17 cellular contexts compared by ENCODE assay signal in the genomic region with DNA sequence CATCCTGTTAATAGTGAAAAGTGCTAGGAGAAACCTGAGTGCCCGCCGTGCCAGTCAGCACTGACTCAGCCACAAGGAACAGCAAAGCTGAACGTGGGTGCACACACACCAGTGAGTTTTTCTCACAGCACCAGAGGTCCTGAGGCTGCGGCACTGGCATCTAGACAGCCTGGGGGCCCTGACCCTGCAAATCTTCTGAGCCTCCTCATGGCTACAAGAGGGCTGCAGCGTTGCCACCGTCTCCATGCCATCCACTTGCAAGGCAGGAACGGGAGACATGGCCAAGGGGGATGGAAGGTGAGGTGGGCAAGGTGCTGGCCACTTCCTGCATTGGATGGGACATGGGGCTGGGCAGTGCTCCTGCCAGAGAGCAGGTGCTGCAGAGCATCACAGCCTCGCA.
A peak's percentile ranks its signal among the peaks of the same experiment; 100 is the strongest.
DNase-seq lines count a peak whose midpoint lies in the region; FAIRE-seq and TF ChIP-seq lines count a peak whose summit lies in the region.
"Had no signal": no experiment of that assay in that cellular context is flagged by ENCODE, and none has a peak within 500 bp of the region (broad histone marks: within the 10 kb centered on the region; RNA-seq: fewer than 3 reads in every experiment).

No MANE protein-coding gene starts in this region.

- H3K79me1 ChIP-seq in H1 (ENCODE audit: low read depth, low read length), result no peaks in the 10 kb centered on the region

- H2AFZ ChIP-seq in H1 (ENCODE audit: low read length) (no peak overlapping the region), neural progenitor cell (replicated peaks) (no peak overlapping the region)
- H2AFZ ChIP-seq: GM23248 had no signal

- H3K4me3 Mint-ChIP-seq in chondrocyte (ENCODE audit: unreplicated experiment) (no peak overlapping the region), neural progenitor cell (no peak overlapping the region)
- H3K4me3 Mint-ChIP-seq: CD4-positive, alpha-beta memory T cell; H9 had no signal

- no peak for TF ChIP-seq RAD21 in H1 (IDR thresholded peaks at IDR 0.05 in 1 of 2, conservative IDR thresholded peaks at IDR 0.05 in 1 of 2; ENCODE audit: low read depth in 2 of 2, low read length in 2 of 2)

- H3K27me3 Mint-ChIP-seq in chondrocyte (ENCODE audit: low read depth) (peaks cover 6% of the 10 kb centered on the region), neural progenitor cell (ENCODE audit: insufficient read depth, low read depth) (peaks cover 30% of the 10 kb centered on the region)

- no peak for TF ChIP-seq EP300 in H1 (IDR thresholded peaks at IDR 0.05; ENCODE audit: borderline replicate concordance in 1 of 2, low read depth in 2 of 2, low read length in 2 of 2)

- peaks cover 4% of the 10 kb centered on the region for H3K9me3 Mint-ChIP-seq in chondrocyte (ENCODE audit: low read depth)
- peaks cover 4% of the 10 kb centered on the region for H3K9me3 Mint-ChIP-seq in neural progenitor cell

- H3K23ac ChIP-seq in H1 (ENCODE audit: insufficient read length), result no peak overlapping the region

- no peaks in the 10 kb centered on the region for H3F3A ChIP-seq in neural progenitor cell (ENCODE audit: low read depth)

- H2BK15ac ChIP-seq in H1 (ENCODE audit: low read length), result peak overlapping the region; percentile 72; the same call in 1 of the 2 replicates

- H3K36me3 Mint-ChIP-seq in chondrocyte (ENCODE audit: low read depth) (no peaks in the 10 kb centered on the region), neural progenitor cell (no peaks in the 10 kb centered on the region)
- H3K36me3 Mint-ChIP-seq: CD4-positive, alpha-beta memory T cell had no signal

- no peak overlapping the region for H4K5ac ChIP-seq in H1 (ENCODE audit: insufficient read length, low read depth, low read length)

- no peak overlapping the region for H4K91ac ChIP-seq in H1 (replicated peaks; ENCODE audit: insufficient read length, low read length)

- no peak overlapping the region for H3K4ac ChIP-seq in H1 (replicated peaks; ENCODE audit: insufficient read length, low read depth, low read length)

- no peak for TF ChIP-seq CTCF in chondrocyte (IDR thresholded peaks at IDR 0.05)
- no peak for TF ChIP-seq CTCF in H1 (IDR thresholded peaks at IDR 0.05; ENCODE audit: control extremely low read depth in 1 of 3, insufficient read depth in 1 of 3, low read depth in 1 of 3, low read length in 3 of 3)
- no peak for TF ChIP-seq CTCF in neural progenitor cell (IDR thresholded peaks at IDR 0.05)
- no peak for TF ChIP-seq CTCF in GM10248 (IDR thresholded peaks at IDR 0.05; ENCODE audit: control extremely low read depth, extremely low read depth, low read depth, missing control alignments)

- FAIRE-seq in H1 (lab: Jason Lieb, UNC), result no peak
- FAIRE-seq: G401.6, GM12878, GM19239 had no signal

- DNase-seq in chondrocyte (ENCODE audit: low spot score) (peak; percentile 60), H1 (ENCODE audit: low read depth in 1 of 2, low spot score in 2 of 2) (peak in 1 of 2 experiments; percentile 26), neural progenitor cell (ENCODE audit: low spot score) (no peak), GM10248 (ENCODE audit: extremely low spot score) (no peak), UCSD-AML1 (lab: John Stamatoyannopoulos, UW; ENCODE audit: unreplicated experiment) (no peak), NCI-H1092 treated with DMSO at 0.1 percent for 48 hours (lab: John Stamatoyannopoulos, UW) (no peak)
- DNase-seq: C1 segment of cervical spinal cord; Calu3; CD4-positive, alpha-beta memory T cell; COR-L47; DMS153; DND-41; GM23248; H9 had no signal

- CTCF ChIA-PET in H1 (lab: Charles Lee; ENCODE audit: partially characterized antibody), result interaction anchor here (0.6 kb wide), 1 partner anchor 214 kb away, joined by 3 read pairs; no protein-coding TSS in a partner anchor
- CTCF ChIA-PET in GM10248 (lab: Yijun Ruan, JAX), result no interaction called here

- peaks cover 5% of the 10 kb centered on the region for H3K4me1 Mint-ChIP-seq in chondrocyte (ENCODE audit: low read depth)
- H3K4me1 Mint-ChIP-seq in neural progenitor cell, result peaks cover 52% of the 10 kb centered on the region
- H3K4me1 Mint-ChIP-seq: CD4-positive, alpha-beta memory T cell had no signal

- POLR2A ChIA-PET in H1 (lab: Charles Lee; ENCODE audit: partially characterized antibody) (no interaction called here), GM10248 (lab: Yijun Ruan, JAX) (no interaction called here)

- 86% methylated on average over 8 of the region's 8 CpGs; no CpG with 5 or more reads in 1 of the 2 experiments for WGBS in H1 (ENCODE audit: extremely low coverage in 1 of 2, insufficient coverage in 1 of 2, insufficient read length in 1 of 2, insufficient replicate concordance in 2 of 2, low coverage in 1 of 2, low lambda C conversion rate in 2 of 2, missing lambda C conversion rate in 1 of 2), 2 experiments

- no peak overlapping the region for H3K9ac ChIP-seq in H1 (replicated peaks in 1 of 4; ENCODE audit: extremely low read depth in 1 of 4, low read depth in 3 of 4, low read length in 3 of 4)
- no peak overlapping the region for H3K9ac ChIP-seq in neural progenitor cell
- H3K9ac ChIP-seq: GM23248 had no signal

- no peak overlapping the region for H3K27ac Mint-ChIP-seq in chondrocyte (ENCODE audit: unreplicated experiment)
- peak overlapping the region; percentile 87 for H3K27ac Mint-ChIP-seq in neural progenitor cell
- H3K27ac Mint-ChIP-seq: CD4-positive, alpha-beta memory T cell; H9 had no signal

- H4K20me1 ChIP-seq in H1 (replicated peaks in 1 of 2; ENCODE audit: control insufficient read depth in 1 of 2, insufficient read depth in 2 of 2, low read length in 2 of 2) (no peaks in the 10 kb centered on the region), neural progenitor cell (ENCODE audit: low read depth) (no peaks in the 10 kb centered on the region)

- H3K36me3 ChIP-seq in H1 (ENCODE audit: control insufficient read depth in 2 of 4, insufficient read depth in 4 of 4, low read length in 3 of 4) (no peaks in the 10 kb centered on the region), neural progenitor cell (no peaks in the 10 kb centered on the region)

- H4K8ac ChIP-seq in H1 (ENCODE audit: extremely low read depth, insufficient read depth, low read length), result no peak overlapping the region

- H3K56ac ChIP-seq in H1 (replicated peaks; ENCODE audit: insufficient read length, low read depth, low read length), result no peak overlapping the region

- H3K9me3 ChIP-seq in H1 (ENCODE audit: insufficient read depth in 2 of 2, low read depth in 1 of 2, low read length in 1 of 2) (0 out of 4 replicates have a peak, but pooled peaks cover 0 to 2% of the 10 kb centered on the region in 2 experiments), neural progenitor cell (ENCODE audit: low read depth) (no peaks in the 10 kb centered on the region)

- H3K4me3 ChIP-seq in H1 (ENCODE audit: extremely low read depth in 1 of 4, insufficient read depth in 2 of 4, low read depth in 3 of 4, low read length in 4 of 4) (no peak overlapping the region), neural progenitor cell (no peak overlapping the region)
- H3K4me3 ChIP-seq: GM12878, GM23248 had no signal

- H3K4me1 ChIP-seq in H1 (replicated peaks in 1 of 4; ENCODE audit: control insufficient read depth in 3 of 4, insufficient read depth in 4 of 4, low read length in 3 of 4) (peaks cover 0 to 9% (median 7%) of the 10 kb centered on the region in 4 experiments; a peak in 4 of 7 replicates), neural progenitor cell (peaks cover 12% of the 10 kb centered on the region)

- no peak overlapping the region for H2BK12ac ChIP-seq in H1 (ENCODE audit: low read depth, low read length)

- no peaks in the 10 kb centered on the region for H3K79me2 ChIP-seq in H1 (ENCODE audit: control insufficient read depth in 1 of 2, insufficient read depth in 2 of 2, low read length in 2 of 2)
- no peaks in the 10 kb centered on the region for H3K79me2 ChIP-seq in neural progenitor cell (ENCODE audit: low read depth)

- H2BK120ac ChIP-seq in H1 (replicated peaks; ENCODE audit: low read depth, low read length), result no peak overlapping the region

- H3K14ac ChIP-seq in H1 (ENCODE audit: insufficient read length), result no peak overlapping the region

- H3K4me2 ChIP-seq in H1 (ENCODE audit: insufficient read depth in 1 of 2, low read depth in 2 of 2, low read length in 2 of 2), result no peak overlapping the region
- H3K4me2 ChIP-seq in neural progenitor cell, result no peak overlapping the region

- no peak for TF ChIP-seq POLR2A in H1 (IDR thresholded peaks at IDR 0.05; ENCODE audit: control extremely low read depth in 1 of 2, low read depth in 2 of 2, low read length in 2 of 2)

- H3K18ac ChIP-seq in H1 (ENCODE audit: extremely low read depth, low read length), result no peak overlapping the region

- H3K27me3 ChIP-seq in H1 (replicated peaks in 1 of 4; ENCODE audit: control insufficient read depth in 3 of 4, extremely low read depth in 1 of 4, insufficient read depth in 3 of 4, low read length in 3 of 4) (no peaks in the 10 kb centered on the region; a peak in 1 of 7 replicates), neural progenitor cell (no peaks in the 10 kb centered on the region)

- no peak overlapping the region for H3K27ac ChIP-seq in H1 (ENCODE audit: low read depth, low read length)
- no peak overlapping the region for H3K27ac ChIP-seq in neural progenitor cell
- H3K27ac ChIP-seq: GM23248 had no signal

- H3K23me2 ChIP-seq in H1 (ENCODE audit: low read depth, low read length), result no peaks in the 10 kb centered on the region

- peak overlapping the region; percentile 70; the same call in 1 of the 2 replicates for H2AK5ac ChIP-seq in H1 (ENCODE audit: low read depth, low read length)

- H2BK20ac ChIP-seq in H1 (ENCODE audit: low read length), result no peak overlapping the region

- no peak overlapping the region for H2BK5ac ChIP-seq in H1 (ENCODE audit: low read depth, low read length)

TF ChIP-seq in H1, 55 proteins besides CTCF, POLR2A, EP300 and RAD21 (continues in another document):
- TF ChIP-seq CHD1 (IDR thresholded peaks at IDR 0.05; ENCODE audit: low read depth, low read length) (no peak), RNF2 (IDR thresholded peaks at IDR 0.05; ENCODE audit: borderline replicate concordance, low read depth, low read length, missing control alignments, poor library complexity, severe bottlenecking) (no peak), TCF12 (IDR thresholded peaks at IDR 0.05; ENCODE audit: low read depth, low read length) (no peak), TAF7 (optimal IDR thresholded peaks at IDR 0.05; ENCODE audit: borderline replicate concordance, low read depth, low read length) (no peak)
- TF ChIP-seq, protein P1, sequence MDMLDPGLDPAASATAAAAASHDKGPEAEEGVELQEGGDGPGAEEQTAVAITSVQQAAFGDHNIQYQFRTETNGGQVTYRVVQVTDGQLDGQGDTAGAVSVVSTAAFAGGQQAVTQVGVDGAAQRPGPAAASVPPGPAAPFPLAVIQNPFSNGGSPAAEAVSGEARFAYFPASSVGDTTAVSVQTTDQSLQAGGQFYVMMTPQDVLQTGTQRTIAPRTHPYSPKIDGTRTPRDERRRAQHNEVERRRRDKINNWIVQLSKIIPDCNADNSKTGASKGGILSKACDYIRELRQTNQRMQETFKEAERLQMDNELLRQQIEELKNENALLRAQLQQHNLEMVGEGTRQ (IDR thresholded peaks at IDR 0.05; ENCODE audit: low read length), result no peak
